ENCODE assay signal across 8 cellular contexts in the genomic region with DNA sequence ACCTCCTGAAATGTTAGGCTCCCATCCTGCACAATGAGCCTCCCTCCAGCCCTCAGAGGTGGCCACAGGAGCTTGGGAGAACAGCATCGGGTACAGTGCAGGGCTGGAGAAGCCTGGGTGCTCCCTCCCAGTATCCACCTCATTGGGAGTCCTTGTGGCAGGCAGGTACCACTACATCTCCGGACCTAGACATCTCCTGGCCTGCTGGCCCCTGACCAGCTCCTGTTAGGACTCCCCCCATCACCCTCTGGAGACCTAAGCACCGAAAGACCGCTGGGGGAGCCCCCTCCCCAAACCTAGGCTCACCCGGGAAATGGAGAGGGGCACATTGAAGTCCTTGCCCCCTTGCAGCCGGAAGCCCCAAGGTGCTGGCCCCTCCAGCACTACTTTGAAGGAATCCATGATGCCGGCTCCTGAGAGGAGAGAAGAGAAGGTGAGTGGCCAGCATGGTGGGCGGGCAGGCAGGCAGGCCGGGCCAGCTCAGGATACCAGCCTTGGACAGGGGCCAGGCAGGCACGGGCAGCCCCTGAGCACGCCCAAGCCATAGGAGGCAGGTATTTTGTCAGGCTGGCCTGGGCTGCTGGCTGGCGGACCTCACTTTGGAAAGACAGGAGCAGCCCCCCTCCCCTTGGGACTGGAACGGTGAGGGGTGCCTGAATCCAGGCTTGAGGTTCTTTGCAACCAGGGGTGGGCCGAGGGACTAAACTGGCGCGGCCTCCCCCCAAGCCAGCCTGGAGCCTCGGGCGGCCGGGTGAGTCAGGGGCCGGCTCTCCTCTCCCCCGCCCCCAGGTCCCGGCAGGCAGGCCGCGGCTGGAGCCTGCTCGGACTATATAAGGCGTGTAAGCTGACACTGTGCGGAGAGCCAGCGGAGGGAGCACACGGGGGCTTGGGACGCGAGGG. TPM values are rescaled to one million over a fixed set of nuclear protein-coding genes. Genes with fewer than 3 reads are reported as not detected.
DNase-seq lines count a peak whose midpoint lies in the region; ATAC-seq and TF ChIP-seq lines count a peak whose summit lies in the region.

No MANE protein-coding gene starts in this region.

- H3K9me3 ChIP-seq in DND-41 (ENCODE audit: insufficient read depth, low read length, severe bottlenecking) (no peaks in the 10 kb centered on the region), HUES64 (ENCODE audit: insufficient read depth, low read depth, low read length) (no peaks in the 10 kb centered on the region), SU-DHL-6 (ENCODE audit: insufficient read depth, low read length) (no peaks in the 10 kb centered on the region), muscle layer of colon (ENCODE audit: low read length) (no peaks in the 10 kb centered on the region)

- H4K20me1 ChIP-seq in DND-41 (ENCODE audit: insufficient read depth, low read length) = peaks cover 3% of the 10 kb centered on the region
- no peaks in the 10 kb centered on the region for H4K20me1 ChIP-seq in SU-DHL-6 (ENCODE audit: low read depth, low read length)

- H3K79me2 ChIP-seq in DND-41 (ENCODE audit: insufficient read depth, low read length) (no peaks in the 10 kb centered on the region), SU-DHL-6 (ENCODE audit: insufficient read depth, low read length) (no peaks in the 10 kb centered on the region)

- no peak overlapping the region for H2AFZ ChIP-seq in DND-41 (ENCODE audit: low read depth, low read length)
- H2AFZ ChIP-seq in SU-DHL-6 (ENCODE audit: low read depth, low read length, severe bottlenecking) = no peak overlapping the region

- H3K27ac ChIP-seq in DND-41 (ENCODE audit: low read length) (no peak overlapping the region), HUES64 (ENCODE audit: low read depth, low read length) (peak overlapping the region; percentile 100), SU-DHL-6 (ENCODE audit: low read depth, low read length) (no peak overlapping the region), muscle layer of colon (ENCODE audit: low read depth, low read length) (peak overlapping the region; percentile 100)

- H3K9me2 ChIP-seq in SU-DHL-6 (replicated peaks; ENCODE audit: insufficient read depth, low read length) = no peaks in the 10 kb centered on the region

- peak overlapping the region in 1 of 2 experiments; percentile 66; a peak in 2 of 4 replicates for H3K4me3 ChIP-seq in DND-41 (ENCODE audit: low read depth in 1 of 2, low read length in 2 of 2)
- peak overlapping the region; percentile 79 for H3K4me3 ChIP-seq in HUES64 (ENCODE audit: low read length)
- H3K4me3 ChIP-seq in SU-DHL-6 (ENCODE audit: insufficient read depth, low read length, poor library complexity, severe bottlenecking) = peak overlapping the region; percentile 70
- peak overlapping the region; percentile 75 for H3K4me3 ChIP-seq in epithelial cell of esophagus (ENCODE audit: low read length)
- H3K4me3 ChIP-seq in muscle layer of colon (ENCODE audit: low read depth in 1 of 2, low read length in 2 of 2) = peak overlapping the region; percentile 64 to 88

- H3K4me1 ChIP-seq in DND-41 (ENCODE audit: insufficient read depth, low read length) (peaks cover 24% of the 10 kb centered on the region), HUES64 (ENCODE audit: insufficient read depth, low read length) (peaks cover 25% of the 10 kb centered on the region), muscle layer of colon (ENCODE audit: insufficient read depth, low read length) (peaks cover 49% of the 10 kb centered on the region)

- TF ChIP-seq CTCF in DND-41 (IDR thresholded peaks at IDR 0.05; ENCODE audit: borderline replicate concordance, extremely low read depth, low read length, poor library complexity, severe bottlenecking) (no peak), SU-DHL-6 (IDR thresholded peaks at IDR 0.05; ENCODE audit: insufficient read depth, low read length, poor library complexity, severe bottlenecking) (no peak), epithelial cell of esophagus (IDR thresholded peaks at IDR 0.05; ENCODE audit: insufficient read depth, low read depth, low read length, missing control alignments) (peak; percentile 58)

- H3K27me3 ChIP-seq in DND-41 (ENCODE audit: insufficient read depth, low read length, poor library complexity) (no peaks in the 10 kb centered on the region), HUES64 (ENCODE audit: insufficient read depth, low read length) (peaks cover 20% of the 10 kb centered on the region), SU-DHL-6 (ENCODE audit: low read length) (no peaks in the 10 kb centered on the region), muscle layer of colon (ENCODE audit: control insufficient read depth in 1 of 2, insufficient read depth in 2 of 2, low read length in 2 of 2) (no peaks in the 10 kb centered on the region)

- H3F3A ChIP-seq in SU-DHL-6 (ENCODE audit: insufficient read depth) = peaks cover 5% of the 10 kb centered on the region; the same call in 1 of the 2 replicates

- 5% methylated on average over 28 of the region's 31 CpGs for WGBS in HUES64

- DNase-seq in DND-41 (no peak), epithelial cell of esophagus (ENCODE audit: low read depth) (peak; percentile 86), mesenteric fat pad (ENCODE audit: low spot score) (no peak)
- no peak for DNase-seq in stimulated activated CD4-positive, alpha-beta T cell treated with anti-CD3 and anti-CD28 coated beads, Interleukin-4, amount 100 ng/mL, for 1 hour

- H3K36me3 ChIP-seq in DND-41 (ENCODE audit: insufficient read depth, low read length) (no peaks in the 10 kb centered on the region), HUES64 (ENCODE audit: insufficient read depth, low read length) (peaks cover 32% of the 10 kb centered on the region), SU-DHL-6 (ENCODE audit: low read length) (no peaks in the 10 kb centered on the region), muscle layer of colon (ENCODE audit: insufficient read depth, low read length) (peaks cover 22% of the 10 kb centered on the region)

- peak overlapping the region; percentile 94 for H3K4me2 ChIP-seq in DND-41 (ENCODE audit: insufficient read depth, low read length)
- H3K4me2 ChIP-seq in SU-DHL-6 (ENCODE audit: low read depth, low read length, poor library complexity, severe bottlenecking) = peak overlapping the region; percentile 71

- H3K9ac ChIP-seq in DND-41 (ENCODE audit: low read depth, low read length) (peak overlapping the region; percentile 66; the same call in 1 of the 2 replicates), HUES64 (ENCODE audit: low read depth, low read length) (peak overlapping the region; percentile 99), SU-DHL-6 (ENCODE audit: low read length) (peak overlapping the region; percentile 75), muscle layer of colon (ENCODE audit: low read length) (peak overlapping the region; percentile 81)

- ATAC-seq in DND-41 (ENCODE audit: insufficient read depth, low read depth) = no peak
- ATAC-seq in GM19328 (IDR thresholded peaks at IDR 0.05; ENCODE audit: unreplicated experiment) = no peak

RNA-seq across cellular contexts. Expression of gene PDLIM7, which starts 1.0 kb away (rescaled TPM):
- 118 TPM for polyA plus RNA-seq in HUES64 (2013, experiment 1 of 2)
- polyA plus RNA-seq in HUES64 (2013, experiment 2 of 2) = 108 TPM
- 58.8 TPM for total RNA-seq in mesenteric fat pad

RNA-seq across cellular contexts. Expression of gene DOK3, which starts 13.3 kb away (rescaled TPM):
- polyA plus RNA-seq in HUES64 (2013, experiment 1 of 2) = 6.6 TPM
- polyA plus RNA-seq in HUES64 (2013, experiment 2 of 2) = 3.0 TPM
- 22.6 TPM for total RNA-seq in mesenteric fat pad

RNA-seq across cellular contexts. Expression of gene DDX41, which starts 20.4 kb away (rescaled TPM):
- 72.2 TPM for polyA plus RNA-seq in HUES64 (2013, experiment 1 of 2)
- 64.1 TPM for polyA plus RNA-seq in HUES64 (2013, experiment 2 of 2)
- total RNA-seq in mesenteric fat pad = 63.8 TPM

RNA-seq across cellular contexts. Expression of gene DBN1, which starts 22.9 kb away (rescaled TPM):
- polyA plus RNA-seq in HUES64 (2013, experiment 1 of 2) = 252 TPM
- polyA plus RNA-seq in HUES64 (2013, experiment 2 of 2) = 228 TPM
- 44.3 TPM for total RNA-seq in mesenteric fat pad

RNA-seq across cellular contexts. Expression of gene PRR7, which starts 49.7 kb away (rescaled TPM):
- 5.5 TPM for polyA plus RNA-seq in HUES64 (2013, experiment 1 of 2)
- polyA plus RNA-seq in HUES64 (2013, experiment 2 of 2) = 7.7 TPM
- total RNA-seq in mesenteric fat pad = 1.00 TPM

Comparison
In these comparisons a context has a peak if more than half of its experiments do, and no peak if none do; other contexts are left out.
1. H3K27ac ChIP-seq: peak in HUES64 (single experiment) and muscle layer of colon (single experiment); none in DND-41 (single experiment) and SU-DHL-6 (single experiment).
2. Peak in every context shown above with its lines, with median percentiles within 50 percentile points of each other: H3K9ac ChIP-seq.